ENCODE assay signal across 9 cellular contexts in the genomic region with DNA sequence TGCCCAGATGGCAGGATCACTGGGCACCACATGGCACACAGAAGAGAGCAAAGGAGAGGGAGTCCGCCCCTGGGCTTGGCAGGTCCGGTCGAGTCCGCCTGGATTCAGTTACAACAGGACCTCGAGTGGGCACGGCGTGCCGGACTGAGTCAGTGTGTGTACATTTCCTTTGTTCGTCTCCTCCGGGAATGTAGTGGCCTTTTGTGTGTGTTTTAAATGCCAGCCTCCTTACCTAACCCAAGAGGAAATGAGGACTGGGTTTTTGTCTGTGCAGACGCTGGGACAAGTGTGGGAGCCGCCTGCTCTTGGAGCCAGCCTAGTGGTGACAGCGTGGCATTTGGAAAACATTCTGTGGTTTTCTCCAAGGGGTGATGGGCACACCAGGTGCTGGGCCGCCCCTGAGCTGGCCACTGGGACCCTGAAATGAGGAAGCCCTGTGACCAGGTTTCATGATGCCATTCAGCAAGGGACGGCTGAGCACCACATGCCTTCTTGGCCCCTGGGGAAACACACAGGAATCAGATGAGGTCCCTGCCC. TPM values are rescaled to one million over a fixed set of nuclear protein-coding genes. Genes with fewer than 3 reads are reported as not detected.
A peak's percentile ranks its signal among the peaks of the same experiment; 100 is the strongest.
DNase-seq lines count a peak whose midpoint lies in the region; ATAC-seq, FAIRE-seq and TF ChIP-seq lines count a peak whose summit lies in the region.
"Had no signal": no experiment of that assay in that cellular context is flagged by ENCODE, and none has a peak within 500 bp of the region (broad histone marks: within the 10 kb centered on the region; RNA-seq: fewer than 3 reads in every experiment).

No MANE protein-coding gene starts in this region.

- CTCF ChIA-PET in AG04450 (lab: Charles Lee), result no interaction called here

- H3K4me3 ChIP-seq in AG04450 (ENCODE audit: low read depth, low read length) (0 out of 2 replicates have a peak overlapping the region, but pooled peaks have one; percentile 17), adipocyte (ENCODE audit: low read length) (no peak overlapping the region), left lung (no peak overlapping the region)

- intact Hi-C loops in left lung (cut with DNase I), result no loop called here

- peaks cover 2% of the 10 kb centered on the region for H3K9me3 Mint-ChIP-seq in glutamatergic neuron (ENCODE audit: unreplicated experiment)
- H3K9me3 Mint-ChIP-seq: activated T-cell treated with anti-CD3 and anti-CD28 coated beads, Interleukin-2, amount 50 U/mL, for 72 hours had no signal

- no peaks in the 10 kb centered on the region for H3K27me3 ChIP-seq in AG04450 (ENCODE audit: control insufficient read depth, insufficient read depth, low read length)
- H3K27me3 ChIP-seq in adipocyte (replicated peaks; ENCODE audit: control insufficient read depth, insufficient read depth, low read length), result no peaks in the 10 kb centered on the region
- H3K27me3 ChIP-seq in left lung, result no peaks in the 10 kb centered on the region

- TF ChIP-seq CTCF in AG04450 (IDR thresholded peaks at IDR 0.05; ENCODE audit: low read depth, low read length), result no peak
- no peak for TF ChIP-seq CTCF in left lung (IDR thresholded peaks at IDR 0.05)
- no peak for TF ChIP-seq CTCF in glutamatergic neuron (IDR thresholded peaks at IDR 0.05; ENCODE audit: partially characterized antibody, unreplicated experiment)

- H3K4me1 ChIP-seq in adipocyte (ENCODE audit: control insufficient read depth, insufficient read depth, low read length) (peaks cover 73% of the 10 kb centered on the region), left lung (peaks cover 63 to 100% of the 10 kb centered on the region in 2 donors)

- H3K36me3 Mint-ChIP-seq in glutamatergic neuron (ENCODE audit: unreplicated experiment), result no peaks in the 10 kb centered on the region

- H3K27ac Mint-ChIP-seq in glutamatergic neuron (ENCODE audit: unreplicated experiment), result no peak overlapping the region
- H3K27ac Mint-ChIP-seq: activated T-cell treated with anti-CD3 and anti-CD28 coated beads, Interleukin-2, amount 50 U/mL, for 72 hours had no signal

- peaks cover 12% of the 10 kb centered on the region for H3K4me1 Mint-ChIP-seq in glutamatergic neuron (ENCODE audit: low read depth, unreplicated experiment)

- no peak overlapping the region for H3K9ac ChIP-seq in adipocyte (ENCODE audit: low read length)

- H3K27ac ChIP-seq in AG04450 (ENCODE audit: low read depth, low read length), result peak overlapping the region; percentile 95
- H3K27ac ChIP-seq in left lung, result peak overlapping the region; percentile 84 to 94

- H3K27me3 Mint-ChIP-seq in glutamatergic neuron (ENCODE audit: unreplicated experiment), result no peaks in the 10 kb centered on the region

- ATAC-seq in left lung (peak; percentile 84), HG02642 (IDR thresholded peaks at IDR 0.05; ENCODE audit: poor library complexity, unreplicated experiment) (no peak), HG02938 (IDR thresholded peaks at IDR 0.05; ENCODE audit: unreplicated experiment) (no peak)

- no peak overlapping the region for H3K4me3 Mint-ChIP-seq in glutamatergic neuron (ENCODE audit: unreplicated experiment)
- H3K4me3 Mint-ChIP-seq: activated T-cell treated with anti-CD3 and anti-CD28 coated beads, Interleukin-2, amount 50 U/mL, for 72 hours had no signal

- no peak for DNase-seq in AG04450 (ENCODE audit: low read depth, low spot score)
- peak; percentile 98 for DNase-seq in HT1080 (ENCODE audit: low read depth)
- peak; percentile 90 for DNase-seq in adipocyte (ENCODE audit: low read depth)
- peak; percentile 88 to 91 for DNase-seq in left lung
- peak; percentile 70 for DNase-seq in urothelium cell line (ENCODE audit: low spot score)
- no peak for DNase-seq in glutamatergic neuron
- DNase-seq: activated T-cell treated with anti-CD3 and anti-CD28 coated beads, Interleukin-2, amount 50 U/mL, for 72 hours had no signal

- FAIRE-seq in urothelium cell line (lab: Jason Lieb, UNC), result no peak

- no peaks in the 10 kb centered on the region for H3K9me3 ChIP-seq in AG04450 (ENCODE audit: control insufficient read depth, insufficient read depth, low read length)
- H3K9me3 ChIP-seq in adipocyte (ENCODE audit: control insufficient read depth, low read length), result no peaks in the 10 kb centered on the region
- no peaks in the 10 kb centered on the region for H3K9me3 ChIP-seq in left lung

- H3K36me3 ChIP-seq in adipocyte (ENCODE audit: control insufficient read depth, insufficient read depth, low read length, severe bottlenecking) (peaks cover 48% of the 10 kb centered on the region), left lung (peaks cover 0 to 33% of the 10 kb centered on the region in 2 donors)

- POLR2A ChIA-PET in AG04450 (lab: Yijun Ruan, JAX), result interaction anchor here (1.1 to 1.4 kb wide), 2 partner anchors 8 to 11 kb away, joined by 3 to 4 read pairs; no protein-coding TSS in a partner anchor

RNA-seq across cellular contexts. Expression of a gene that starts 9.6 kb away (rescaled TPM):
- 128 and 163 TPM in 2 replicates for polyA plus RNA-seq in AG04450 (2011; rRNA removed)
- 189 and 242 TPM in 2 replicates for polyA minus RNA-seq in AG04450 (2011; rRNA and poly(A)+ RNA removed)
- 40.9 and 43.9 TPM in 2 replicates for total RNA-seq in HT1080 (2014; rRNA removed; shearing (Covaris generic))
- 67.1 and 68.4 TPM in 2 replicates for polyA plus RNA-seq in HT1080 (2015; cell fraction: cytosol; rRNA removed)
- polyA plus RNA-seq in HT1080 (2015; cell fraction: nucleus; rRNA removed), result 39.9 and 52.2 TPM in 2 replicates
- total RNA-seq in left lung (100 to 1,000 TPM; 104 to 132 TPM), glutamatergic neuron (ENCODE audit: unreplicated experiment) (5.4 TPM)

Comparison
In these comparisons a context has a peak if more than half of its experiments do, and no peak if none do; other contexts are left out.
1. DNase-seq: peak in HT1080 (single experiment), adipocyte (single experiment), left lung (2 of 2) and urothelium cell line (single experiment); none in AG04450 (single experiment) and glutamatergic neuron (single experiment).